Comparison of ENCODE assay signal across 20 cellular contexts in the genomic region with DNA sequence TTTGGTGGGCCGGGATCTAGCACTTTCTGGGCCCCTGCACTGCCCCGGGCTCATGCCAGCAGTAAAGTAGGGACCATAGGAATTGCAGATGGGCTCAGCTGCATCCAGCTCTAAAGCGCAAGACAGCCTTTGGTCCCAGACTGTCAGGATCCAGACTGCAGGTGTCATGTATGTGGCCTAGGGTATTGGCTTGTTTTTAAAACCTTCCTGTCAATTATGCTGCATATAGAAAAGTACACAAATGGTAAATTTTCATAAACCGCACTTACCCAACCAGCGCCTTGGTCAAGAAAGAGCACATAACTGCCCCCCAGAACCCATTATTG. TPM values are rescaled to one million over a fixed set of nuclear protein-coding genes. Genes with fewer than 3 reads are reported as not detected.
"Had no signal": no experiment of that assay in that cellular context is flagged by ENCODE, and none has a peak within 500 bp of the region (broad histone marks: within the 10 kb centered on the region; RNA-seq: fewer than 3 reads in every experiment).

No MANE protein-coding gene starts in this region.

- H3K4me3 ChIP-seq: adrenal gland, colonic mucosa, lung, neural progenitor cell, pancreas had no signal

- H3K36me3 Mint-ChIP-seq: activated CD8-positive, alpha-beta memory T cell treated with anti-CD3 and anti-CD28 coated beads, Interleukin-2, amount 10 ng/mL, durations not matched to agents 7 days and 5 days had no signal

- H3K4me1 Mint-ChIP-seq: neural progenitor cell had no signal

- DNase-seq: activated CD4-positive, alpha-beta T cell treated with anti-CD3 and anti-CD28 coated beads, Interleukin-2, amount 50 U/mL, for 48 hours; activated CD8-positive, alpha-beta memory T cell treated with anti-CD3 and anti-CD28 coated beads, Interleukin-2, amount 10 ng/mL, durations not matched to agents 7 days and 5 days; activated naive CD4-positive, alpha-beta T cell treated with anti-CD3 and anti-CD28 coated beads, Interleukin-2, amount 50 U/mL, for 16 hours; colonic mucosa; effector CD4-positive, alpha-beta T cell; midbrain; stimulated activated CD4-positive, alpha-beta T cell treated with anti-CD3 and anti-CD28 coated beads, Interleukin-4, amount 100 ng/mL, for 1 hour; stimulated activated naive CD4-positive, alpha-beta T cell treated with Interleukin-2 at 50 U/mL for 16 hours had no signal

- H3K9me3 ChIP-seq: adrenal gland, colonic mucosa, pancreas had no signal

- H3K9ac ChIP-seq: neural progenitor cell had no signal

- H3K27me3 Mint-ChIP-seq: activated CD8-positive, alpha-beta memory T cell treated with anti-CD3 and anti-CD28 coated beads, Interleukin-2, amount 10 ng/mL, durations not matched to agents 7 days and 5 days had no signal

- H3K27me3 ChIP-seq: adrenal gland, colonic mucosa, pancreas had no signal

- H3K27ac ChIP-seq: colonic mucosa, neural progenitor cell, pancreas, VCaP had no signal

- ATAC-seq: activated CD8-positive, alpha-beta memory T cell treated with anti-CD3 and anti-CD28 coated beads, Interleukin-2, amount 10 ng/mL, durations not matched to agents 7 days and 5 days; left cardiac atrium; pancreas had no signal

- H3K27ac Mint-ChIP-seq: activated CD8-positive, alpha-beta memory T cell treated with anti-CD3 and anti-CD28 coated beads, Interleukin-2, amount 10 ng/mL, durations not matched to agents 7 days and 5 days; activated T-helper 2 cell treated with anti-CD3 and anti-CD28 coated beads, Interferon-gamma antibody, Interleukin-2, Interleukin-4, amounts not matched to agents 10 μg/mL and 5 μg/mL and 100 μg/mL, durations not matched to agents 14 hours and 24 hours and 36 hours; neural progenitor cell had no signal

- H3K4me3 Mint-ChIP-seq: activated CD8-positive, alpha-beta memory T cell treated with anti-CD3 and anti-CD28 coated beads, Interleukin-2, amount 10 ng/mL, durations not matched to agents 7 days and 5 days; neural progenitor cell had no signal

- H3K9me3 Mint-ChIP-seq: activated T-helper 2 cell treated with anti-CD3 and anti-CD28 coated beads, Interferon-gamma antibody, Interleukin-2, Interleukin-4, amounts not matched to agents 10 μg/mL and 5 μg/mL and 100 μg/mL, durations not matched to agents 14 hours and 24 hours and 36 hours; neural progenitor cell had no signal

- H3K36me3 ChIP-seq: colonic mucosa, neural progenitor cell had no signal

RNA-seq across cellular contexts. Expression of a gene that starts 21.9 kb away (rescaled TPM):
- total RNA-seq: activated CD8-positive, alpha-beta memory T cell treated with anti-CD3 and anti-CD28 coated beads, Interleukin-2, amount 10 ng/mL, durations not matched to agents 7 days and 5 days; cardiac septum; endothelial cell of umbilical vein; frontal cortex; myocyte; temporal lobe had no signal
